Comparison of ENCODE assay signal across 14 cellular contexts in the genomic region with DNA sequence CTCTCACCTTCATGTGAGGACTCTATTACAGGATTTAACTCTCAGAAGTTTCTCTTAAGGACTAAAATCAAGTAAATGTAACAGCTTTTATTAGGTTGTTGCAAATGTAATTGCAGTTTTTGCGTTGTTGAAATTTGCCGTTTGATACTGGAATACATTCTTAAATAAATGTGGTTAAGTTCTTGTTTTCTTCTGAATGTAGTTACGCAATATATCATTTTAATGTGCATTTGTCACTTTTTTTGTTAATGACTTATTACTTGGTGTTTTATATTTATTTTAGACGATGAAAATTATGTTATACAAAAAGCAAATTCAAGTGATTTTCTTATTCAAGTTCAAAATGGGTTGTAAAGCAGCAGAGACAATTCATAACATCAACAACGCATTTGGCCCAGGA.
DNase-seq lines count a peak whose midpoint lies in the region; FAIRE-seq and TF ChIP-seq lines count a peak whose summit lies in the region.
"Had no signal": no experiment of that assay in that cellular context is flagged by ENCODE, and none has a peak within 500 bp of the region (broad histone marks: within the 10 kb centered on the region; RNA-seq: fewer than 3 reads in every experiment).

No MANE protein-coding gene starts in this region.

- intact Hi-C loops in stomach (cut with DNase I; ENCODE audit: low total_unique reads), result no loop called here

- peaks cover 70 to 96% (median 94%) of the 10 kb centered on the region in 4 donors for H3K36me3 ChIP-seq in stomach

- peak; percentile 49 for FAIRE-seq in G401.6 (lab: Jason Lieb, UNC)
- FAIRE-seq in colon (lab: Jason Lieb, UNC), result peak; percentile 49
- FAIRE-seq: GM12892 had no signal

- H3K27ac ChIP-seq in stomach, result no peak overlapping the region
- H3K27ac ChIP-seq: C4-2B had no signal

- no peaks in the 10 kb centered on the region for H3K27me3 Mint-ChIP-seq in progenitor cell of endocrine pancreas
- H3K27me3 Mint-ChIP-seq: CD4-positive, alpha-beta memory T cell had no signal

- TF ChIP-seq EP300 in Ishikawa (IDR thresholded peaks at IDR 0.05; ENCODE audit: borderline replicate concordance) (no peak), stomach (IDR thresholded peaks at IDR 0.05) (no peak)

- peak overlapping the region; percentile 1 for H3K27ac Mint-ChIP-seq in progenitor cell of endocrine pancreas

- H3K4me1 ChIP-seq in stomach, result no peaks in the 10 kb centered on the region
- H3K4me1 ChIP-seq: BE2C, HAP-1 had no signal

- no peaks in the 10 kb centered on the region for H3K27me3 ChIP-seq in stomach
- H3K27me3 ChIP-seq: BE2C had no signal

- TF ChIP-seq RAD21 in Ishikawa (IDR thresholded peaks at IDR 0.05; ENCODE audit: low read depth), result no peak

- no peak for TF ChIP-seq POLR2A in stomach (IDR thresholded peaks at IDR 0.05)

- 93 to 97% (median 96%) methylated on average over 5 of the region's 5 CpGs for WGBS in stomach, 5 donors

- peaks cover 32% of the 10 kb centered on the region for H3K36me3 Mint-ChIP-seq in progenitor cell of endocrine pancreas (ENCODE audit: insufficient read depth)

- no peak overlapping the region for H3K4me3 Mint-ChIP-seq in progenitor cell of endocrine pancreas (ENCODE audit: low read depth)
- H3K4me3 Mint-ChIP-seq: CD4-positive, alpha-beta memory T cell had no signal

- H3K9me3 ChIP-seq in stomach, result no peaks in the 10 kb centered on the region
- H3K9me3 ChIP-seq: BE2C, HAP-1 had no signal

- peaks cover 5% of the 10 kb centered on the region for H3K4me1 Mint-ChIP-seq in progenitor cell of endocrine pancreas (ENCODE audit: low read depth)

- TF ChIP-seq CTCF in progenitor cell of endocrine pancreas (IDR thresholded peaks at IDR 0.05; ENCODE audit: unreplicated experiment) (no peak), stomach (IDR thresholded peaks at IDR 0.05) (no peak)

- DNase-seq in progenitor cell of endocrine pancreas (ENCODE audit: low spot score, unreplicated experiment) (no peak), NCI-H2029 (lab: John Stamatoyannopoulos, UW) (no peak), GM19238 (ENCODE audit: insufficient read length, low spot score) (no peak), stomach (no peak)
- DNase-seq: BE2C; CD4-positive, alpha-beta memory T cell; DMS79; GOT3 had no signal

- H3K9me3 Mint-ChIP-seq in progenitor cell of endocrine pancreas (ENCODE audit: low read depth), result no peaks in the 10 kb centered on the region
- H3K9me3 Mint-ChIP-seq: CD4-positive, alpha-beta memory T cell had no signal

- no peak overlapping the region for H3K4me3 ChIP-seq in stomach
- H3K4me3 ChIP-seq: HAP-1 had no signal

TF ChIP-seq in Ishikawa, 13 proteins besides CTCF, POLR2A, EP300 and RAD21:
- TF ChIP-seq CEBPB (IDR thresholded peaks at IDR 0.05) (0 out of 2 replicates have a peak, but pooled peaks have one; percentile 27), TAF1 (IDR thresholded peaks at IDR 0.05; ENCODE audit: low read depth) (no peak)
